In genomic region chr7:140625908-140626868, GRCh38 we compare ENCODE assay signal across 8 cellular contexts. TPM values are rescaled to one million over a fixed set of nuclear protein-coding genes. Genes with fewer than 3 reads are reported as not detected.
DNase-seq lines count a peak whose midpoint lies in the region; ATAC-seq and TF ChIP-seq lines count a peak whose summit lies in the region.

No MANE protein-coding gene starts in this region.

- no peaks in the 10 kb centered on the region for H3K36me3 Mint-ChIP-seq in Caco-2 (ENCODE audit: insufficient read depth, unreplicated experiment)
- no peaks in the 10 kb centered on the region for H3K36me3 Mint-ChIP-seq in activated CD4-positive, alpha-beta T cell treated with anti-CD3 and anti-CD28 coated beads, Interleukin-2, amount 10 ng/mL, durations not matched to agents 24 days and 14 days (ENCODE audit: low read depth)

- intact Hi-C loops in Caco-2 (cut with micrococcal nuclease; ENCODE audit: unreplicated experiment) = no loop called here
- intact Hi-C loops in activated CD4-positive, alpha-beta T cell treated with anti-CD3 and anti-CD28 coated beads, Interleukin-2, amount 10 ng/mL, durations not matched to agents 24 days and 14 days (cut with micrococcal nuclease) = no loop called here

- no peaks in the 10 kb centered on the region for H3K9me3 Mint-ChIP-seq in Caco-2 (ENCODE audit: unreplicated experiment)
- H3K9me3 Mint-ChIP-seq in activated CD4-positive, alpha-beta T cell treated with anti-CD3 and anti-CD28 coated beads, Interleukin-2, amount 10 ng/mL, durations not matched to agents 24 days and 14 days = no peaks in the 10 kb centered on the region

- H3K36me3 ChIP-seq in Caco-2 (ENCODE audit: control insufficient read depth, insufficient read depth, low read length) = no peaks in the 10 kb centered on the region

- H3K4me1 ChIP-seq in Caco-2 = peaks cover 6% of the 10 kb centered on the region; the same call in 1 of the 2 replicates

- no peaks in the 10 kb centered on the region for H3K27me3 Mint-ChIP-seq in Caco-2 (ENCODE audit: insufficient read depth, unreplicated experiment)
- H3K27me3 Mint-ChIP-seq in activated CD4-positive, alpha-beta T cell treated with anti-CD3 and anti-CD28 coated beads, Interleukin-2, amount 10 ng/mL, durations not matched to agents 24 days and 14 days = peaks cover 10% of the 10 kb centered on the region

- no peaks in the 10 kb centered on the region for H3K9me3 ChIP-seq in Caco-2

- H3K4me3 ChIP-seq in Caco-2 (ENCODE audit: low read depth, low read length) = no peak overlapping the region

- no peaks in the 10 kb centered on the region for H3K27me3 ChIP-seq in Caco-2 (replicated peaks; ENCODE audit: control insufficient read depth, insufficient read depth, low read length)

- POLR2A ChIA-PET in Caco-2 (lab: Charles Lee) = interaction anchor here (0.5 kb wide), 1 partner anchor 70 kb away, joined by 6 read pairs; the partner anchor contains the start of gene NDUFB2

- ATAC-seq in HG03095 (IDR thresholded peaks at IDR 0.05; ENCODE audit: unreplicated experiment) (no peak), HG02973 (IDR thresholded peaks at IDR 0.05; ENCODE audit: unreplicated experiment) (no peak)

- BruUV-seq in Caco-2 (replicated peaks; lab: Mats Ljungman, UMichigan) = no TSS peak

- TF ChIP-seq CTCF in Caco-2 (IDR thresholded peaks at IDR 0.05; ENCODE audit: insufficient read depth in 1 of 2, low read depth in 1 of 2, low read length in 1 of 2, severe bottlenecking in 1 of 2, unreplicated experiment in 1 of 2) = no peak

- CTCF ChIA-PET in Caco-2 (lab: Charles Lee) = interaction anchor here (0.6 kb wide), 1 partner anchor 16 kb away, joined by 3 read pairs; no protein-coding TSS in a partner anchor

- H3K4me3 Mint-ChIP-seq in Caco-2 (ENCODE audit: unreplicated experiment) = no peak overlapping the region
- no peak overlapping the region for H3K4me3 Mint-ChIP-seq in activated CD4-positive, alpha-beta T cell treated with anti-CD3 and anti-CD28 coated beads, Interleukin-2, amount 10 ng/mL, durations not matched to agents 24 days and 14 days

- DNase-seq in Caco-2 = peak in 1 of 2 experiments; percentile 66
- peak; percentile 36 to 86 for DNase-seq in NCI-H446 (lab: John Stamatoyannopoulos, UW)
- peak; percentile 87 for DNase-seq in epidermal melanocyte (ENCODE audit: insufficient read length, low spot score)
- DNase-seq in midbrain (lab: John Stamatoyannopoulos, UW) = peak; percentile 40
- DNase-seq in activated CD4-positive, alpha-beta T cell treated with anti-CD3 and anti-CD28 coated beads, Interleukin-2, amount 10 ng/mL, durations not matched to agents 24 days and 14 days = no peak
- DNase-seq in HuH-7.5 (ENCODE audit: low spot score) = no peak

- peak overlapping the region; percentile 71 for H3K27ac Mint-ChIP-seq in Caco-2 (ENCODE audit: unreplicated experiment)
- H3K27ac Mint-ChIP-seq in activated CD4-positive, alpha-beta T cell treated with anti-CD3 and anti-CD28 coated beads, Interleukin-2, amount 10 ng/mL, durations not matched to agents 24 days and 14 days = no peak overlapping the region

- no peaks in the 10 kb centered on the region for H3K4me1 Mint-ChIP-seq in Caco-2 (ENCODE audit: low read depth, unreplicated experiment)
- H3K4me1 Mint-ChIP-seq in activated CD4-positive, alpha-beta T cell treated with anti-CD3 and anti-CD28 coated beads, Interleukin-2, amount 10 ng/mL, durations not matched to agents 24 days and 14 days = no peaks in the 10 kb centered on the region

RNA-seq across cellular contexts. Expression of gene DENND2A, which starts 14.4 kb away (rescaled TPM):
- total RNA-seq in Caco-2 (2022) = 0.67 and 0.95 TPM in 2 replicates
- not detected in 2 replicates for total RNA-seq in activated CD4-positive, alpha-beta T cell treated with anti-CD3 and anti-CD28 coated beads, Interleukin-2, amount 10 ng/mL, durations not matched to agents 24 days and 14 days

RNA-seq across cellular contexts. Expression of gene ADCK2, which starts 46.6 kb away (rescaled TPM):
- total RNA-seq in Caco-2 (2022) = 17.7 and 21.4 TPM in 2 replicates
- 22.9 and 28.1 TPM in 2 replicates for total RNA-seq in activated CD4-positive, alpha-beta T cell treated with anti-CD3 and anti-CD28 coated beads, Interleukin-2, amount 10 ng/mL, durations not matched to agents 24 days and 14 days

Comparison
In these comparisons a context has a peak if more than half of its experiments do, and no peak if none do; other contexts are left out.
1. DNase-seq: peak in NCI-H446 (2 of 2), epidermal melanocyte (single experiment) and midbrain (single experiment); none in activated CD4-positive, alpha-beta T cell treated with anti-CD3 and anti-CD28 coated beads, Interleukin-2, amount 10 ng/mL, durations not matched to agents 24 days and 14 days (single experiment) and HuH-7.5 (single experiment).